In the genomic region with DNA sequence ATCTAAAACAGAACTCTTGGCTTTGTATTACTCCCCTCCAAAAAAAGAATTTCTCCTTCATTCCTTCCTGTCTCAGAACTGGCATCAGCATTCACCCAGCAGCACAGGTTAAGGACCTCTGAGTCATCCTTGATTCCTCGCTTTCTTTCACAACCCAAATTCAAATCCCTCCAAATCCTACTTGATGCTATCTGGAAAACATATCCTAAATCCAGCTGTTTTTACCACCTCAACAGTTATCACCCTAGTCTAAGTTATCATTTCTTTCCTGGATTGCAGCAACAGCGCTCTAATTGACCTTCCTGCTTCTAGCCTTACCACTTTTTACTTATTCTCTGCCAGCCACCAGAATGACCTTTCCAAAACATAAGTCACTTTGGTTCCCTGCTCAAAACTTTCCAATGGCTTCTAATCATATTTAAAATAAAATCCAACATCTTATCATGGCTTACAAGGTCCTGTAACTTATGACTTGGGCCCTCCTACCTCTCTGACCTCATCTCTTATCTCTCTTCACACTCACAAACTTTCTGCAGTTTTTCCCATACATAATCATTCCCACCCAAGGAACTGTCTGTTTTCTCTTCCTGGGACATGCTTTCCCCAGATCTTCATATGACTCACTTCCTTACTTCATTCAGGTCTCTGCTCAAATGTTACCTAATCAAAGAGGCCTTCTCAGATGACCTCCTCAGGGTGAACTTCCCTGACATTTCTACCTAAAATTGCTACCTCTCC, we compare ENCODE assay signal across 1 cellular context.
A peak's percentile ranks its signal among the peaks of the same experiment; 100 is the strongest.
TF ChIP-seq lines count a peak whose summit lies in the region.

No MANE protein-coding gene starts in this region.

TF ChIP-seq in K562, 482 proteins besides CTCF, POLR2A, EP300 and RAD21 (continued from another document and continues in another):
- TF ChIP-seq, protein P1, sequence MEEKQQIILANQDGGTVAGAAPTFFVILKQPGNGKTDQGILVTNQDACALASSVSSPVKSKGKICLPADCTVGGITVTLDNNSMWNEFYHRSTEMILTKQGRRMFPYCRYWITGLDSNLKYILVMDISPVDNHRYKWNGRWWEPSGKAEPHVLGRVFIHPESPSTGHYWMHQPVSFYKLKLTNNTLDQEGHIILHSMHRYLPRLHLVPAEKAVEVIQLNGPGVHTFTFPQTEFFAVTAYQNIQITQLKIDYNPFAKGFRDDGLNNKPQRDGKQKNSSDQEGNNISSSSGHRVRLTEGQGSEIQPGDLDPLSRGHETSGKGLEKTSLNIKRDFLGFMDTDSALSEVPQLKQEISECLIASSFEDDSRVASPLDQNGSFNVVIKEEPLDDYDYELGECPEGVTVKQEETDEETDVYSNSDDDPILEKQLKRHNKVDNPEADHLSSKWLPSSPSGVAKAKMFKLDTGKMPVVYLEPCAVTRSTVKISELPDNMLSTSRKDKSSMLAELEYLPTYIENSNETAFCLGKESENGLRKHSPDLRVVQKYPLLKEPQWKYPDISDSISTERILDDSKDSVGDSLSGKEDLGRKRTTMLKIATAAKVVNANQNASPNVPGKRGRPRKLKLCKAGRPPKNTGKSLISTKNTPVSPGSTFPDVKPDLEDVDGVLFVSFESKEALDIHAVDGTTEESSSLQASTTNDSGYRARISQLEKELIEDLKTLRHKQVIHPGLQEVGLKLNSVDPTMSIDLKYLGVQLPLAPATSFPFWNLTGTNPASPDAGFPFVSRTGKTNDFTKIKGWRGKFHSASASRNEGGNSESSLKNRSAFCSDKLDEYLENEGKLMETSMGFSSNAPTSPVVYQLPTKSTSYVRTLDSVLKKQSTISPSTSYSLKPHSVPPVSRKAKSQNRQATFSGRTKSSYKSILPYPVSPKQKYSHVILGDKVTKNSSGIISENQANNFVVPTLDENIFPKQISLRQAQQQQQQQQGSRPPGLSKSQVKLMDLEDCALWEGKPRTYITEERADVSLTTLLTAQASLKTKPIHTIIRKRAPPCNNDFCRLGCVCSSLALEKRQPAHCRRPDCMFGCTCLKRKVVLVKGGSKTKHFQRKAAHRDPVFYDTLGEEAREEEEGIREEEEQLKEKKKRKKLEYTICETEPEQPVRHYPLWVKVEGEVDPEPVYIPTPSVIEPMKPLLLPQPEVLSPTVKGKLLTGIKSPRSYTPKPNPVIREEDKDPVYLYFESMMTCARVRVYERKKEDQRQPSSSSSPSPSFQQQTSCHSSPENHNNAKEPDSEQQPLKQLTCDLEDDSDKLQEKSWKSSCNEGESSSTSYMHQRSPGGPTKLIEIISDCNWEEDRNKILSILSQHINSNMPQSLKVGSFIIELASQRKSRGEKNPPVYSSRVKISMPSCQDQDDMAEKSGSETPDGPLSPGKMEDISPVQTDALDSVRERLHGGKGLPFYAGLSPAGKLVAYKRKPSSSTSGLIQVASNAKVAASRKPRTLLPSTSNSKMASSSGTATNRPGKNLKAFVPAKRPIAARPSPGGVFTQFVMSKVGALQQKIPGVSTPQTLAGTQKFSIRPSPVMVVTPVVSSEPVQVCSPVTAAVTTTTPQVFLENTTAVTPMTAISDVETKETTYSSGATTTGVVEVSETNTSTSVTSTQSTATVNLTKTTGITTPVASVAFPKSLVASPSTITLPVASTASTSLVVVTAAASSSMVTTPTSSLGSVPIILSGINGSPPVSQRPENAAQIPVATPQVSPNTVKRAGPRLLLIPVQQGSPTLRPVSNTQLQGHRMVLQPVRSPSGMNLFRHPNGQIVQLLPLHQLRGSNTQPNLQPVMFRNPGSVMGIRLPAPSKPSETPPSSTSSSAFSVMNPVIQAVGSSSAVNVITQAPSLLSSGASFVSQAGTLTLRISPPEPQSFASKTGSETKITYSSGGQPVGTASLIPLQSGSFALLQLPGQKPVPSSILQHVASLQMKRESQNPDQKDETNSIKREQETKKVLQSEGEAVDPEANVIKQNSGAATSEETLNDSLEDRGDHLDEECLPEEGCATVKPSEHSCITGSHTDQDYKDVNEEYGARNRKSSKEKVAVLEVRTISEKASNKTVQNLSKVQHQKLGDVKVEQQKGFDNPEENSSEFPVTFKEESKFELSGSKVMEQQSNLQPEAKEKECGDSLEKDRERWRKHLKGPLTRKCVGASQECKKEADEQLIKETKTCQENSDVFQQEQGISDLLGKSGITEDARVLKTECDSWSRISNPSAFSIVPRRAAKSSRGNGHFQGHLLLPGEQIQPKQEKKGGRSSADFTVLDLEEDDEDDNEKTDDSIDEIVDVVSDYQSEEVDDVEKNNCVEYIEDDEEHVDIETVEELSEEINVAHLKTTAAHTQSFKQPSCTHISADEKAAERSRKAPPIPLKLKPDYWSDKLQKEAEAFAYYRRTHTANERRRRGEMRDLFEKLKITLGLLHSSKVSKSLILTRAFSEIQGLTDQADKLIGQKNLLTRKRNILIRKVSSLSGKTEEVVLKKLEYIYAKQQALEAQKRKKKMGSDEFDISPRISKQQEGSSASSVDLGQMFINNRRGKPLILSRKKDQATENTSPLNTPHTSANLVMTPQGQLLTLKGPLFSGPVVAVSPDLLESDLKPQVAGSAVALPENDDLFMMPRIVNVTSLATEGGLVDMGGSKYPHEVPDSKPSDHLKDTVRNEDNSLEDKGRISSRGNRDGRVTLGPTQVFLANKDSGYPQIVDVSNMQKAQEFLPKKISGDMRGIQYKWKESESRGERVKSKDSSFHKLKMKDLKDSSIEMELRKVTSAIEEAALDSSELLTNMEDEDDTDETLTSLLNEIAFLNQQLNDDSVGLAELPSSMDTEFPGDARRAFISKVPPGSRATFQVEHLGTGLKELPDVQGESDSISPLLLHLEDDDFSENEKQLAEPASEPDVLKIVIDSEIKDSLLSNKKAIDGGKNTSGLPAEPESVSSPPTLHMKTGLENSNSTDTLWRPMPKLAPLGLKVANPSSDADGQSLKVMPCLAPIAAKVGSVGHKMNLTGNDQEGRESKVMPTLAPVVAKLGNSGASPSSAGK (IDR thresholded peaks at IDR 0.05), result 0 out of 2 replicates have a peak, but pooled peaks have one; percentile 35
- peak; percentile 83 for TF ChIP-seq LEF1 (IDR thresholded peaks at IDR 0.05)
- TF ChIP-seq, protein P2, sequence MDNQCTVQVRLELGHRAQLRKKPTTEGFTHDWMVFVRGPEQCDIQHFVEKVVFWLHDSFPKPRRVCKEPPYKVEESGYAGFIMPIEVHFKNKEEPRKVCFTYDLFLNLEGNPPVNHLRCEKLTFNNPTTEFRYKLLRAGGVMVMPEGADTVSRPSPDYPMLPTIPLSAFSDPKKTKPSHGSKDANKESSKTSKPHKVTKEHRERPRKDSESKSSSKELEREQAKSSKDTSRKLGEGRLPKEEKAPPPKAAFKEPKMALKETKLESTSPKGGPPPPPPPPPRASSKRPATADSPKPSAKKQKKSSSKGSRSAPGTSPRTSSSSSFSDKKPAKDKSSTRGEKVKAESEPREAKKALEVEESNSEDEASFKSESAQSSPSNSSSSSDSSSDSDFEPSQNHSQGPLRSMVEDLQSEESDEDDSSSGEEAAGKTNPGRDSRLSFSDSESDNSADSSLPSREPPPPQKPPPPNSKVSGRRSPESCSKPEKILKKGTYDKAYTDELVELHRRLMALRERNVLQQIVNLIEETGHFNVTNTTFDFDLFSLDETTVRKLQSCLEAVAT (IDR thresholded peaks at IDR 0.05), result no peak; a peak in 1 of 4 replicates
- TF ChIP-seq NR2C2 (CRISPR knock-in tag; IDR thresholded peaks at IDR 0.05), result no peak
- TF ChIP-seq NR2C2 (tag; IDR thresholded peaks at IDR 0.05), result peak; percentile 75
- peak; percentile 99 for TF ChIP-seq ARID1B (IDR thresholded peaks at IDR 0.05)
- peak; percentile 9; the same call in 1 of the 2 replicates for TF ChIP-seq ZNF316 (IDR thresholded peaks at IDR 0.05)
- peak; percentile 63 for TF ChIP-seq POLR2AphosphoS5 (IDR thresholded peaks at IDR 0.05; ENCODE audit: control insufficient read depth, insufficient read depth, low read depth, low read length)
- TF ChIP-seq, protein P3, sequence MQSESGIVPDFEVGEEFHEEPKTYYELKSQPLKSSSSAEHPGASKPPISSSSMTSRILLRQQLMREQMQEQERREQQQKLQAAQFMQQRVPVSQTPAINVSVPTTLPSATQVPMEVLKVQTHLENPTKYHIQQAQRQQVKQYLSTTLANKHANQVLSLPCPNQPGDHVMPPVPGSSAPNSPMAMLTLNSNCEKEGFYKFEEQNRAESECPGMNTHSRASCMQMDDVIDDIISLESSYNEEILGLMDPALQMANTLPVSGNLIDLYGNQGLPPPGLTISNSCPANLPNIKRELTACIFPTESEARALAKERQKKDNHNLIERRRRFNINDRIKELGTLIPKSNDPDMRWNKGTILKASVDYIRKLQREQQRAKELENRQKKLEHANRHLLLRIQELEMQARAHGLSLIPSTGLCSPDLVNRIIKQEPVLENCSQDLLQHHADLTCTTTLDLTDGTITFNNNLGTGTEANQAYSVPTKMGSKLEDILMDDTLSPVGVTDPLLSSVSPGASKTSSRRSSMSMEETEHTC (IDR thresholded peaks at IDR 0.05), result peak; percentile 68; the same call in 1 of the 2 replicates
- TF ChIP-seq ZNF408 (CRISPR knock-in tag; IDR thresholded peaks at IDR 0.05; ENCODE audit: low read depth), result no peak
- no peak for TF ChIP-seq ZKSCAN3 (CRISPR knock-in tag; IDR thresholded peaks at IDR 0.05)
- TF ChIP-seq ATF1 (CRISPR knock-in tag; IDR thresholded peaks at IDR 0.05), result no peak
- TF ChIP-seq ATF1 (tag; IDR thresholded peaks at IDR 0.05), result peak; percentile 72
- no peak for TF ChIP-seq HNRNPUL1 (IDR thresholded peaks at IDR 0.05; ENCODE audit: low read length)
- TF ChIP-seq BACH1 (tag; IDR thresholded peaks at IDR 0.05), result peak; percentile 57; the same call in 1 of the 2 replicates
- TF ChIP-seq ZEB2 (IDR thresholded peaks at IDR 0.05), result peak; percentile 91
- no peak for TF ChIP-seq SETDB1 (IDR thresholded peaks at IDR 0.05; ENCODE audit: low read length)
- 0 out of 2 replicates have a peak, but pooled peaks have one; percentile 70 for TF ChIP-seq ZNF197 (CRISPR knock-in tag; IDR thresholded peaks at IDR 0.05; ENCODE audit: low read depth)
- peak; percentile 59 for TF ChIP-seq GATA2 (CRISPR knock-in tag; IDR thresholded peaks at IDR 0.05)
- TF ChIP-seq CHAMP1 (IDR thresholded peaks at IDR 0.05), result peak; percentile 37; the same call in 1 of the 2 replicates
- TF ChIP-seq, protein P4, sequence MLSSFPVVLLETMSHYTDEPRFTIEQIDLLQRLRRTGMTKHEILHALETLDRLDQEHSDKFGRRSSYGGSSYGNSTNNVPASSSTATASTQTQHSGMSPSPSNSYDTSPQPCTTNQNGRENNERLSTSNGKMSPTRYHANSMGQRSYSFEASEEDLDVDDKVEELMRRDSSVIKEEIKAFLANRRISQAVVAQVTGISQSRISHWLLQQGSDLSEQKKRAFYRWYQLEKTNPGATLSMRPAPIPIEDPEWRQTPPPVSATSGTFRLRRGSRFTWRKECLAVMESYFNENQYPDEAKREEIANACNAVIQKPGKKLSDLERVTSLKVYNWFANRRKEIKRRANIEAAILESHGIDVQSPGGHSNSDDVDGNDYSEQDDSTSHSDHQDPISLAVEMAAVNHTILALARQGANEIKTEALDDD (IDR thresholded peaks at IDR 0.05), result peak; percentile 47
- peak; percentile 87 to 92; a peak in 3 of 4 replicates for TF ChIP-seq ARNT (IDR thresholded peaks at IDR 0.05)
- TF ChIP-seq, protein P5, sequence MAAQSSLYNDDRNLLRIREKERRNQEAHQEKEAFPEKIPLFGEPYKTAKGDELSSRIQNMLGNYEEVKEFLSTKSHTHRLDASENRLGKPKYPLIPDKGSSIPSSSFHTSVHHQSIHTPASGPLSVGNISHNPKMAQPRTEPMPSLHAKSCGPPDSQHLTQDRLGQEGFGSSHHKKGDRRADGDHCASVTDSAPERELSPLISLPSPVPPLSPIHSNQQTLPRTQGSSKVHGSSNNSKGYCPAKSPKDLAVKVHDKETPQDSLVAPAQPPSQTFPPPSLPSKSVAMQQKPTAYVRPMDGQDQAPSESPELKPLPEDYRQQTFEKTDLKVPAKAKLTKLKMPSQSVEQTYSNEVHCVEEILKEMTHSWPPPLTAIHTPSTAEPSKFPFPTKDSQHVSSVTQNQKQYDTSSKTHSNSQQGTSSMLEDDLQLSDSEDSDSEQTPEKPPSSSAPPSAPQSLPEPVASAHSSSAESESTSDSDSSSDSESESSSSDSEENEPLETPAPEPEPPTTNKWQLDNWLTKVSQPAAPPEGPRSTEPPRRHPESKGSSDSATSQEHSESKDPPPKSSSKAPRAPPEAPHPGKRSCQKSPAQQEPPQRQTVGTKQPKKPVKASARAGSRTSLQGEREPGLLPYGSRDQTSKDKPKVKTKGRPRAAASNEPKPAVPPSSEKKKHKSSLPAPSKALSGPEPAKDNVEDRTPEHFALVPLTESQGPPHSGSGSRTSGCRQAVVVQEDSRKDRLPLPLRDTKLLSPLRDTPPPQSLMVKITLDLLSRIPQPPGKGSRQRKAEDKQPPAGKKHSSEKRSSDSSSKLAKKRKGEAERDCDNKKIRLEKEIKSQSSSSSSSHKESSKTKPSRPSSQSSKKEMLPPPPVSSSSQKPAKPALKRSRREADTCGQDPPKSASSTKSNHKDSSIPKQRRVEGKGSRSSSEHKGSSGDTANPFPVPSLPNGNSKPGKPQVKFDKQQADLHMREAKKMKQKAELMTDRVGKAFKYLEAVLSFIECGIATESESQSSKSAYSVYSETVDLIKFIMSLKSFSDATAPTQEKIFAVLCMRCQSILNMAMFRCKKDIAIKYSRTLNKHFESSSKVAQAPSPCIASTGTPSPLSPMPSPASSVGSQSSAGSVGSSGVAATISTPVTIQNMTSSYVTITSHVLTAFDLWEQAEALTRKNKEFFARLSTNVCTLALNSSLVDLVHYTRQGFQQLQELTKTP (IDR thresholded peaks at IDR 0.05; ENCODE audit: low read depth in 1 of 2, partially characterized antibody in 2 of 2), result peak in 1 of 2 experiments; percentile 86
- no peak for TF ChIP-seq KLF6 (CRISPR knock-in tag; IDR thresholded peaks at IDR 0.05; ENCODE audit: borderline replicate concordance)
- peak; percentile 96 for TF ChIP-seq SMARCC2 (IDR thresholded peaks at IDR 0.05; ENCODE audit: low read depth)
- TF ChIP-seq, protein P6, sequence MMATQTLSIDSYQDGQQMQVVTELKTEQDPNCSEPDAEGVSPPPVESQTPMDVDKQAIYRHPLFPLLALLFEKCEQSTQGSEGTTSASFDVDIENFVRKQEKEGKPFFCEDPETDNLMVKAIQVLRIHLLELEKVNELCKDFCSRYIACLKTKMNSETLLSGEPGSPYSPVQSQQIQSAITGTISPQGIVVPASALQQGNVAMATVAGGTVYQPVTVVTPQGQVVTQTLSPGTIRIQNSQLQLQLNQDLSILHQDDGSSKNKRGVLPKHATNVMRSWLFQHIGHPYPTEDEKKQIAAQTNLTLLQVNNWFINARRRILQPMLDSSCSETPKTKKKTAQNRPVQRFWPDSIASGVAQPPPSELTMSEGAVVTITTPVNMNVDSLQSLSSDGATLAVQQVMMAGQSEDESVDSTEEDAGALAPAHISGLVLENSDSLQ (IDR thresholded peaks at IDR 0.05), result peak; percentile 65
- TF ChIP-seq TRIM24 (IDR thresholded peaks at IDR 0.05), result peak; percentile 91 to 95
- peak; percentile 94 for TF ChIP-seq TAL1 (IDR thresholded peaks at IDR 0.05)
- TF ChIP-seq MTA1 (IDR thresholded peaks at IDR 0.05; ENCODE audit: borderline replicate concordance), result peak; percentile 88
- peak; percentile 77 for TF ChIP-seq SOX6 (IDR thresholded peaks at IDR 0.05)
